In genomic region chr13:29507356-29507755, GRCh38 we compare ENCODE assay signal across 10 cellular contexts.
DNase-seq lines count a peak whose midpoint lies in the region; ATAC-seq, FAIRE-seq and TF ChIP-seq lines count a peak whose summit lies in the region.
"Had no signal": no experiment of that assay in that cellular context is flagged by ENCODE, and none has a peak within 500 bp of the region (broad histone marks: within the 10 kb centered on the region; RNA-seq: fewer than 3 reads in every experiment).

No MANE protein-coding gene starts in this region.

- H3K27ac ChIP-seq in left ventricle myocardium inferior (replicated peaks) (no peak overlapping the region), right cardiac atrium (ENCODE audit: low read length) (no peak overlapping the region), small intestine (ENCODE audit: low read depth in 1 of 2, low read length in 1 of 2) (no peak overlapping the region)
- H3K27ac ChIP-seq: Peyer's patch had no signal

- H3K9me3 ChIP-seq in left ventricle myocardium inferior (replicated peaks) (no peaks in the 10 kb centered on the region), right cardiac atrium (ENCODE audit: control insufficient read depth, low read length) (no peaks in the 10 kb centered on the region), small intestine (ENCODE audit: control insufficient read depth, low read depth) (no peaks in the 10 kb centered on the region)
- H3K9me3 ChIP-seq: Peyer's patch had no signal

- DNase-seq in left cardiac atrium (no peak), left ventricle myocardium inferior (no peak), NCI-H524 (lab: John Stamatoyannopoulos, UW) (peak; percentile 90 to 95), right cardiac atrium (no peak), T1000 (lab: John Stamatoyannopoulos, UW) (no peak), small intestine (no peak), GM13977 (ENCODE audit: low spot score) (no peak)
- DNase-seq: KG1 had no signal

- ATAC-seq in left cardiac atrium: peak; percentile 6 to 8
- ATAC-seq in right cardiac atrium: peak; percentile 2 to 8
- no peak for ATAC-seq in GM18520 (IDR thresholded peaks at IDR 0.05; ENCODE audit: unreplicated experiment)

- no peak for FAIRE-seq in small intestine (lab: Jason Lieb, UNC)

- H3K4me3 ChIP-seq in left ventricle myocardium inferior: no peak overlapping the region
- H3K4me3 ChIP-seq in right cardiac atrium (ENCODE audit: low read length): no peak overlapping the region
- no peak overlapping the region for H3K4me3 ChIP-seq in small intestine (ENCODE audit: low read depth in 1 of 2, low read length in 2 of 2)
- H3K4me3 ChIP-seq: Peyer's patch had no signal

- TF ChIP-seq CTCF in left ventricle myocardium inferior (IDR thresholded peaks at IDR 0.05; ENCODE audit: borderline replicate concordance) (no peak), GM13977 (IDR thresholded peaks at IDR 0.05; ENCODE audit: extremely low read depth, insufficient read depth, missing control alignments) (no peak)

- H3K36me3 ChIP-seq in left ventricle myocardium inferior (peaks cover 17% of the 10 kb centered on the region), small intestine (ENCODE audit: control insufficient read depth in 2 of 2, insufficient read depth in 2 of 2, low read length in 2 of 2) (no peaks in the 10 kb centered on the region)
- H3K36me3 ChIP-seq: Peyer's patch had no signal

- H3K4me1 ChIP-seq in left ventricle myocardium inferior: peaks cover 28% of the 10 kb centered on the region
- no peaks in the 10 kb centered on the region for H3K4me1 ChIP-seq in right cardiac atrium (ENCODE audit: control insufficient read depth, insufficient read depth, low read length)
- H3K4me1 ChIP-seq in small intestine (ENCODE audit: control insufficient read depth in 2 of 2, insufficient read depth in 1 of 2, low read depth in 1 of 2, low read length in 1 of 2): peaks cover 0 to 2% of the 10 kb centered on the region in 2 donors

- H3K27me3 ChIP-seq in left ventricle myocardium inferior (ENCODE audit: low read depth): peaks cover 20% of the 10 kb centered on the region
- no peaks in the 10 kb centered on the region for H3K27me3 ChIP-seq in right cardiac atrium (ENCODE audit: control insufficient read depth, insufficient read depth)
- no peaks in the 10 kb centered on the region for H3K27me3 ChIP-seq in small intestine (ENCODE audit: control insufficient read depth in 2 of 2, insufficient read depth in 2 of 2, low read length in 2 of 2)
- H3K27me3 ChIP-seq: Peyer's patch had no signal

- WGBS in right cardiac atrium: 59% methylated on average over 14 of the region's 14 CpGs
- WGBS in small intestine, 3 donors: 70 to 72% (median 72%) methylated on average over 14 of the region's 14 CpGs

- intact Hi-C loops in left cardiac atrium (cut with DNase I): loop anchor here (5.0 to 10.0 kb wide), 3 partner anchors 200 to 605 kb away; no protein-coding TSS in a partner anchor
- intact Hi-C loops in left ventricle myocardium inferior (cut with micrococcal nuclease): loop anchor here (10.0 kb wide), 1 partner anchor 597 kb away; no protein-coding TSS in a partner anchor
- intact Hi-C loops in right cardiac atrium (cut with DNase I): loop anchor here in 3 of 4 donors (5.0 to 10.0 kb wide), 4 partner anchors 200 to 610 kb away; no protein-coding TSS in a partner anchor

- in situ Hi-C loops in GM13977 (cut with MboI; ENCODE audit: low pct_unique_long_range_greater_than_20kb, low sequenced_read_pairs, unreplicated experiment): loop anchor here (10.0 to 25.0 kb wide), 2 partner anchors 197 to 605 kb away; no protein-coding TSS in a partner anchor

Comparison
In these comparisons a context has a peak if more than half of its experiments do, and no peak if none do; other contexts are left out.
1. DNase-seq: peak in NCI-H524 (2 of 2); none in left cardiac atrium (single experiment), left ventricle myocardium inferior (single experiment), right cardiac atrium (0 of 3), T1000 (single experiment), small intestine (single experiment) and GM13977 (single experiment).